In genomic region chr11:128718064-128718463, GRCh38 we compare ENCODE assay signal across 8 cellular contexts. TPM values are rescaled to one million over a fixed set of nuclear protein-coding genes. Genes with fewer than 3 reads are reported as not detected.
DNase-seq lines count a peak whose midpoint lies in the region; ATAC-seq and TF ChIP-seq lines count a peak whose summit lies in the region.

No MANE protein-coding gene starts in this region.

- intact Hi-C loops in heart right ventricle (cut with DNase I), result no loop called here
- intact Hi-C loops in cardiac septum (cut with DNase I), result no loop called here

- peak overlapping the region; percentile 90 for H3K27ac Mint-ChIP-seq in activated T-helper 17 cell treated with anti-CD3 and anti-CD28 coated beads, Interleukin-2, amount 50 U/mL, for 72 hours

- no peak for TF ChIP-seq POLR2A in upper lobe of left lung (IDR thresholded peaks at IDR 0.05)

- WGBS in heart right ventricle, 2 donors, result 72 to 78% methylated on average over 3 of the region's 3 CpGs
- WGBS in upper lobe of left lung, 2 donors, result 58 to 73% methylated on average over 3 of the region's 3 CpGs

- TF ChIP-seq CTCF in heart right ventricle (IDR thresholded peaks at IDR 0.05) (no peak), upper lobe of left lung (IDR thresholded peaks at IDR 0.05) (no peak)

- ATAC-seq in heart right ventricle (no peak), upper lobe of left lung (ENCODE audit: low FRiP score in 2 of 2) (no peak), HG02870 (IDR thresholded peaks at IDR 0.05; ENCODE audit: unreplicated experiment) (no peak)
- no peak for ATAC-seq in activated T-helper 17 cell treated with anti-CD3 and anti-CD28 coated beads, Interleukin-2, amount 50 U/mL, for 72 hours (replicated peaks)

- H3K4me1 Mint-ChIP-seq in activated T-helper 17 cell treated with anti-CD3 and anti-CD28 coated beads, Interleukin-2, amount 50 U/mL, for 72 hours, result peaks cover 87% of the 10 kb centered on the region

- H3K27me3 ChIP-seq in heart right ventricle, result no peaks in the 10 kb centered on the region
- H3K27me3 ChIP-seq in muscle layer of colon (ENCODE audit: control insufficient read depth in 1 of 2, insufficient read depth in 2 of 2, low read length in 2 of 2), result no peaks in the 10 kb centered on the region
- H3K27me3 ChIP-seq in upper lobe of left lung, result no peaks in the 10 kb centered on the region

- DNase-seq in heart right ventricle (no peak), cardiac septum (ENCODE audit: low spot score) (no peak), upper lobe of left lung (no peak), SIG-M5 treated with dmso at 0.1 percent for 504 hours (lab: John Stamatoyannopoulos, UW; ENCODE audit: unreplicated experiment) (no peak), NCI-H2196 treated with DMSO at 0.1 percent for 48 hours (lab: John Stamatoyannopoulos, UW; ENCODE audit: unreplicated experiment) (no peak)

- H3K36me3 ChIP-seq in heart right ventricle (peaks cover 0 to 6% (median 0%) of the 10 kb centered on the region in 9 donors), muscle layer of colon (ENCODE audit: insufficient read depth, low read length) (no peaks in the 10 kb centered on the region), upper lobe of left lung (no peaks in the 10 kb centered on the region)

- H3K9me3 Mint-ChIP-seq in activated T-helper 17 cell treated with anti-CD3 and anti-CD28 coated beads, Interleukin-2, amount 50 U/mL, for 72 hours, result no peaks in the 10 kb centered on the region

- H3K4me3 Mint-ChIP-seq in activated T-helper 17 cell treated with anti-CD3 and anti-CD28 coated beads, Interleukin-2, amount 50 U/mL, for 72 hours, result peak overlapping the region; percentile 78

- H3K4me1 ChIP-seq in heart right ventricle (peaks cover 21 to 100% (median 90%) of the 10 kb centered on the region in 9 donors), muscle layer of colon (ENCODE audit: insufficient read depth, low read length) (peaks cover 35% of the 10 kb centered on the region), upper lobe of left lung (peaks cover 84 to 94% (median 93%) of the 10 kb centered on the region in 4 donors)

- H3K36me3 Mint-ChIP-seq in activated T-helper 17 cell treated with anti-CD3 and anti-CD28 coated beads, Interleukin-2, amount 50 U/mL, for 72 hours (ENCODE audit: low read depth), result peaks cover 10% of the 10 kb centered on the region

- H3K27me3 Mint-ChIP-seq in activated T-helper 17 cell treated with anti-CD3 and anti-CD28 coated beads, Interleukin-2, amount 50 U/mL, for 72 hours, result no peaks in the 10 kb centered on the region

- H3K9me3 ChIP-seq in heart right ventricle, result no peaks in the 10 kb centered on the region
- no peaks in the 10 kb centered on the region for H3K9me3 ChIP-seq in muscle layer of colon (ENCODE audit: low read length)
- no peaks in the 10 kb centered on the region for H3K9me3 ChIP-seq in upper lobe of left lung

- H3K9ac ChIP-seq in muscle layer of colon (ENCODE audit: low read length), result no peak overlapping the region

- H3K27ac ChIP-seq in heart right ventricle (peak overlapping the region in 9 of 10 donors; percentile 65 to 93 (median 82)), muscle layer of colon (ENCODE audit: low read depth, low read length) (peak overlapping the region; percentile 7), upper lobe of left lung (peak overlapping the region; percentile 76 to 90 (median 84))

- no peak for TF ChIP-seq EP300 in upper lobe of left lung (IDR thresholded peaks at IDR 0.05)

- H3K4me3 ChIP-seq in heart right ventricle, result no peak overlapping the region
- no peak overlapping the region for H3K4me3 ChIP-seq in muscle layer of colon (ENCODE audit: low read depth in 1 of 2, low read length in 2 of 2)
- no peak overlapping the region for H3K4me3 ChIP-seq in upper lobe of left lung

RNA-seq across cellular contexts. Expression of gene FLI1, which starts 24.2 kb away (rescaled TPM):
- 10 to 100 TPM; 11.7 to 33.3 (median 17.2) TPM for total RNA-seq in heart right ventricle
- 10 to 100 TPM; 11.4 to 12.1 TPM for polyA plus RNA-seq in heart right ventricle
- total RNA-seq in cardiac septum, result 18.9 TPM
- 10 to 100 TPM; 55.6 to 73.4 TPM for total RNA-seq in activated T-helper 17 cell treated with anti-CD3 and anti-CD28 coated beads, Interleukin-2, amount 50 U/mL, for 72 hours
- 10 to 100 TPM; 36.3 to 80.1 (median 54.4) TPM for total RNA-seq in upper lobe of left lung

Comparison
In these comparisons a context has a peak if more than half of its experiments do, and no peak if none do; other contexts are left out.
1. H3K27ac ChIP-seq: peak in every context shown above with its lines; median percentile 84 in upper lobe of left lung; 82 in heart right ventricle; 7 in muscle layer of colon.